Comparison of ENCODE assay signal across 15 cellular contexts in the genomic region with DNA sequence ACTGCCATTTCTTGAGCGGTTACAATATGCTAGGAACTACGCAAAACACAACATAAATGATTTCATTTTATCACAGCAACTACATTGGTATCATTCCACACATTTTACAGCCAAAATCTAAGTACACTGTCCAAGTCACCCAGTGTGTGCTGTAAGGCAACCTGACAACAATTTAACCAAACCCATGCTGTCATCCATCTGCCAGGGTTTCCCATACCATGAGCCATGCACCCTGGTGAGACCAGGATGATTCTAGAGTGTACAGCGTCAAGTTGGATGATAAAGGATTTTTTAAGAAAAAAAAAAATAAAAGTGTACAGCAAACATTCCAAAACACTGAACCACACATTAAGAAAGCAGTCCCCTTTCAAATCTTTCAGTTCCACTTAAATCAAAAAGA. TPM values are rescaled to one million over a fixed set of nuclear protein-coding genes. Genes with fewer than 3 reads are reported as not detected.
A peak's percentile ranks its signal among the peaks of the same experiment; 100 is the strongest.
DNase-seq lines count a peak whose midpoint lies in the region; TF ChIP-seq lines count a peak whose summit lies in the region.
"Had no signal": no experiment of that assay in that cellular context is flagged by ENCODE, and none has a peak within 500 bp of the region (broad histone marks: within the 10 kb centered on the region; RNA-seq: fewer than 3 reads in every experiment).

No MANE protein-coding gene starts in this region.

- H3K4me2 ChIP-seq in DOHH2 (ENCODE audit: low read length): peak overlapping the region; percentile 54

- peaks cover 7% of the 10 kb centered on the region; the same call in 1 of the 2 replicates for H3F3A ChIP-seq in DOHH2 (ENCODE audit: control insufficient read depth, insufficient read depth)

- H3K27me3 ChIP-seq in DOHH2 (ENCODE audit: control insufficient read depth, low read length) (no peaks in the 10 kb centered on the region), brain microvascular endothelial cell (replicated peaks) (no peaks in the 10 kb centered on the region), neutrophil (no peaks in the 10 kb centered on the region), colonic mucosa (no peaks in the 10 kb centered on the region)
- H3K27me3 ChIP-seq in effector memory CD4-positive, alpha-beta T cell (replicated peaks; ENCODE audit: control insufficient read depth, insufficient read depth, low read length, poor library complexity, severe bottlenecking): no peaks in the 10 kb centered on the region

- CTCF ChIA-PET in RWPE1 (lab: Yijun Ruan, JAX): no interaction called here

- peaks cover 20% of the 10 kb centered on the region; the same call in 1 of the 2 replicates for H4K20me1 ChIP-seq in DOHH2 (ENCODE audit: control insufficient read depth, insufficient read depth, low read depth, low read length)

- H3K9me3 ChIP-seq in DOHH2 (ENCODE audit: control insufficient read depth, insufficient read depth, low read length): no peaks in the 10 kb centered on the region
- no peaks in the 10 kb centered on the region for H3K9me3 ChIP-seq in neutrophil
- no peaks in the 10 kb centered on the region for H3K9me3 ChIP-seq in effector memory CD4-positive, alpha-beta T cell (ENCODE audit: control insufficient read depth, low read length)
- no peaks in the 10 kb centered on the region for H3K9me3 ChIP-seq in colonic mucosa

- H3K9ac ChIP-seq in colonic mucosa (ENCODE audit: low read depth in 2 of 2, low read length in 2 of 2): no peak overlapping the region

- H3K9me2 ChIP-seq in DOHH2 (replicated peaks; ENCODE audit: control insufficient read depth, low read length): no peaks in the 10 kb centered on the region

- TF ChIP-seq CTCF in DOHH2 (IDR thresholded peaks at IDR 0.05; ENCODE audit: low read depth, low read length, poor library complexity, severe bottlenecking): no peak
- no peak for TF ChIP-seq CTCF in brain microvascular endothelial cell (IDR thresholded peaks at IDR 0.05; ENCODE audit: low read depth, low read length, missing control alignments)
- no peak for TF ChIP-seq CTCF in neutrophil (IDR thresholded peaks at IDR 0.05)
- TF ChIP-seq CTCF in colonic mucosa (IDR thresholded peaks at IDR 0.05): no peak
- no peak for TF ChIP-seq CTCF in RWPE1 (conservative IDR thresholded peaks at IDR 0.05; ENCODE audit: low read depth)

- intact Hi-C loops in colonic mucosa (cut with DNase I): no loop called here

- H3K27ac ChIP-seq in DOHH2 (ENCODE audit: low read depth, low read length) (peak overlapping the region; percentile 23), brain microvascular endothelial cell (no peak overlapping the region), neutrophil (peak overlapping the region; percentile 12), colonic mucosa (no peak overlapping the region), RWPE1 (no peak overlapping the region)
- H3K27ac ChIP-seq in effector memory CD4-positive, alpha-beta T cell (ENCODE audit: insufficient read depth, low read length, poor library complexity, severe bottlenecking): no peak overlapping the region
- H3K27ac ChIP-seq: C4-2B had no signal

- peaks cover 94% of the 10 kb centered on the region for H3K4me1 ChIP-seq in DOHH2 (ENCODE audit: control insufficient read depth, low read length)
- peaks cover 64 to 69% of the 10 kb centered on the region in 2 experiments for H3K4me1 ChIP-seq in neutrophil (ENCODE audit: control insufficient read depth in 1 of 2, insufficient read depth in 1 of 2, low read depth in 1 of 2, low read length in 1 of 2)
- H3K4me1 ChIP-seq in effector memory CD4-positive, alpha-beta T cell (ENCODE audit: control insufficient read depth, insufficient read depth, low read length, poor library complexity, severe bottlenecking): no peaks in the 10 kb centered on the region
- H3K4me1 ChIP-seq in colonic mucosa: no peaks in the 10 kb centered on the region

- DNase-seq in NCI-H69 (lab: John Stamatoyannopoulos, UW) (peak; percentile 2), brain microvascular endothelial cell (peak; percentile 28), colonic mucosa (no peak), RWPE1 (ENCODE audit: low spot score) (no peak), NCI-H446 treated with DMSO at 0.1 percent for 48 hours (lab: John Stamatoyannopoulos, UW) (no peak)
- DNase-seq in effector memory CD4-positive, alpha-beta T cell: no peak
- DNase-seq: NCI-H1048, NCI-H146, NCI-H2107, NCI-H774 had no signal

- H3K79me2 ChIP-seq in DOHH2 (ENCODE audit: control insufficient read depth, low read length): peaks cover 97% of the 10 kb centered on the region

- H3K4me3 ChIP-seq in DOHH2 (ENCODE audit: low read length): peak overlapping the region; percentile 34
- H3K4me3 ChIP-seq in brain microvascular endothelial cell (ENCODE audit: low read depth, low read length): no peak overlapping the region
- no peak overlapping the region for H3K4me3 ChIP-seq in neutrophil (ENCODE audit: low read depth in 1 of 2, low read length in 1 of 2)
- H3K4me3 ChIP-seq in effector memory CD4-positive, alpha-beta T cell (ENCODE audit: insufficient read depth, low read depth, low read length, poor library complexity, severe bottlenecking): no peak overlapping the region
- H3K4me3 ChIP-seq in colonic mucosa: no peak overlapping the region
- H3K4me3 ChIP-seq: K562 had no signal

- POLR2A ChIA-PET in RWPE1 (lab: Yijun Ruan, JAX; ENCODE audit: low non-redundant PET): no interaction called here

- H3K36me3 ChIP-seq in DOHH2 (ENCODE audit: control insufficient read depth, low read length): peaks cover 72% of the 10 kb centered on the region
- H3K36me3 ChIP-seq in brain microvascular endothelial cell (replicated peaks): no peaks in the 10 kb centered on the region
- peaks cover 4% of the 10 kb centered on the region for H3K36me3 ChIP-seq in neutrophil
- no peaks in the 10 kb centered on the region for H3K36me3 ChIP-seq in effector memory CD4-positive, alpha-beta T cell (ENCODE audit: control insufficient read depth, insufficient read depth, low read length)
- no peaks in the 10 kb centered on the region for H3K36me3 ChIP-seq in colonic mucosa

- in situ Hi-C loops in brain microvascular endothelial cell (cut with HindIII; ENCODE audit: low pct_ligation_motif_present, low sequenced_read_pairs): no loop called here

RNA-seq across cellular contexts. Expression of a gene that starts 52.9 kb away (rescaled TPM):
- 10 to 100 TPM; 10.9 to 12.4 TPM for total RNA-seq in colonic mucosa
- total RNA-seq: RPMI7951 had no signal

Comparison
In these comparisons a context has a peak if more than half of its experiments do, and no peak if none do; other contexts are left out.
1. H3K27ac ChIP-seq: peak in DOHH2 (single experiment) and neutrophil (single experiment); none in brain microvascular endothelial cell (single experiment), effector memory CD4-positive, alpha-beta T cell (single experiment), colonic mucosa (single experiment) and RWPE1 (single experiment).
2. DNase-seq: peak in NCI-H69 (single experiment) and brain microvascular endothelial cell (single experiment); none in effector memory CD4-positive, alpha-beta T cell (0 of 3), colonic mucosa (single experiment), RWPE1 (single experiment) and NCI-H446 treated with DMSO at 0.1 percent for 48 hours (single experiment).